In genomic region chr5:171979606-171980005, GRCh38 we compare ENCODE assay signal across 26 cellular contexts. TPM values are rescaled to one million over a fixed set of nuclear protein-coding genes. Genes with fewer than 3 reads are reported as not detected.
DNase-seq lines count a peak whose midpoint lies in the region; ATAC-seq, FAIRE-seq and TF ChIP-seq lines count a peak whose summit lies in the region.
"Had no signal": no experiment of that assay in that cellular context is flagged by ENCODE, and none has a peak within 500 bp of the region (broad histone marks: within the 10 kb centered on the region; RNA-seq: fewer than 3 reads in every experiment).

No MANE protein-coding gene starts in this region.

- no peak for FAIRE-seq in bronchial epithelial cell (lab: Jason Lieb, UNC)
- FAIRE-seq: GM19239 had no signal

- H3K27me3 ChIP-seq in breast epithelium, result no peaks in the 10 kb centered on the region
- H3K27me3 ChIP-seq in bronchial epithelial cell (ENCODE audit: control insufficient read depth, insufficient read depth, low read length), result no peaks in the 10 kb centered on the region
- H3K27me3 ChIP-seq: SJSA1 had no signal

- POLR2A ChIA-PET in MCF 10A (lab: Yijun Ruan, JAX) (interaction anchor here (0.6 to 0.9 kb wide), 2 partner anchors 27 to 32 kb away, joined by 3 read pairs; partner anchors contain the start of gene FBXW11), RWPE1 (lab: Yijun Ruan, JAX; ENCODE audit: low non-redundant PET) (no interaction called here)

- peaks cover 29% of the 10 kb centered on the region for H3K4me1 Mint-ChIP-seq in MCF 10A (ENCODE audit: insufficient read depth, unreplicated experiment)
- H3K4me1 Mint-ChIP-seq in progenitor cell of endocrine pancreas (ENCODE audit: low read depth), result peaks cover 17% of the 10 kb centered on the region

- H3K36me3 Mint-ChIP-seq in MCF 10A (ENCODE audit: insufficient read depth, unreplicated experiment), result peaks cover 8% of the 10 kb centered on the region
- peaks cover 24% of the 10 kb centered on the region for H3K36me3 Mint-ChIP-seq in progenitor cell of endocrine pancreas (ENCODE audit: insufficient read depth)

- TF ChIP-seq CTCF in MCF 10A (IDR thresholded peaks at IDR 0.05; ENCODE audit: unreplicated experiment) (no peak), breast epithelium (IDR thresholded peaks at IDR 0.05) (no peak), bronchial epithelial cell (IDR thresholded peaks at IDR 0.05; ENCODE audit: insufficient read depth, low read length, severe bottlenecking) (no peak), progenitor cell of endocrine pancreas (IDR thresholded peaks at IDR 0.05; ENCODE audit: unreplicated experiment) (no peak), RWPE1 (conservative IDR thresholded peaks at IDR 0.05; ENCODE audit: low read depth) (no peak)

- H3K4me3 ChIP-seq in breast epithelium (no peak overlapping the region), bronchial epithelial cell (ENCODE audit: low read depth, low read length) (no peak overlapping the region)
- H3K4me3 ChIP-seq: HAP-1, SJSA1 had no signal

- peaks cover 6 to 27% of the 10 kb centered on the region in 2 donors for H3K9me3 ChIP-seq in breast epithelium

- CTCF ChIA-PET in MCF 10A (lab: Yijun Ruan, JAX), result interaction anchor here (0.7 kb wide), 1 partner anchor 322 kb away, joined by 3 read pairs; no protein-coding TSS in a partner anchor
- CTCF ChIA-PET in RWPE1 (lab: Yijun Ruan, JAX), result no interaction called here

- ATAC-seq in HG03175 (IDR thresholded peaks at IDR 0.05; ENCODE audit: unreplicated experiment), result no peak
- ATAC-seq: PC-3 had no signal

- H3K9me3 Mint-ChIP-seq in MCF 10A (ENCODE audit: unreplicated experiment) (peaks cover 15% of the 10 kb centered on the region), progenitor cell of endocrine pancreas (ENCODE audit: low read depth) (peaks cover 14% of the 10 kb centered on the region)

- no peaks in the 10 kb centered on the region for H3K4me1 ChIP-seq in breast epithelium

- no peak for TF ChIP-seq POLR2A in breast epithelium (IDR thresholded peaks at IDR 0.05)

- TF ChIP-seq RAD21 in Ishikawa (IDR thresholded peaks at IDR 0.05; ENCODE audit: low read depth), result no peak

- H3K27ac ChIP-seq in breast epithelium (no peak overlapping the region), RWPE1 (no peak overlapping the region)
- H3K27ac ChIP-seq: 22Rv1, KMS-11, SJSA1 had no signal

- H3K4me3 Mint-ChIP-seq in MCF 10A (ENCODE audit: unreplicated experiment) (no peak overlapping the region), progenitor cell of endocrine pancreas (ENCODE audit: low read depth) (no peak overlapping the region)

- no peak for DNase-seq in MCF 10A (ENCODE audit: unreplicated experiment)
- no peak for DNase-seq in breast epithelium (ENCODE audit: low spot score in 2 of 2)
- peak; percentile 21 for DNase-seq in bronchial epithelial cell (ENCODE audit: low read depth)
- no peak for DNase-seq in progenitor cell of endocrine pancreas (ENCODE audit: low spot score, unreplicated experiment)
- no peak for DNase-seq in T-helper 9 cell
- DNase-seq in RWPE1 (ENCODE audit: low spot score), result no peak
- DNase-seq: ACHN; DMS153; DND-41; NCI-H1048; NCI-H1417; NCI-H1694; NCI-H2029 treated with DMSO at 0.1 percent for 48 hours; NCI-H446 treated with DMSO at 0.1 percent for 48 hours; NCI-H526; NCI-H82; NK-92 treated with Interleukin-12 subunit alpha and Interleukin-12 subunit beta, amount 100 ng/mL, for 24 hours; PC-3; Right ventricle myocardium superior had no signal

- intact Hi-C loops in MCF 10A (cut with micrococcal nuclease) (no loop called here), breast epithelium (cut with DNase I; ENCODE audit: low total_unique reads) (no loop called here)

- H3K27ac Mint-ChIP-seq in MCF 10A (ENCODE audit: low read depth, unreplicated experiment) (peak overlapping the region; percentile 31), progenitor cell of endocrine pancreas (peak overlapping the region; percentile 56)

- no TSS peak for BruUV-seq in MCF 10A (replicated peaks; lab: Mats Ljungman, UMichigan)

- no peaks in the 10 kb centered on the region for H3K36me3 ChIP-seq in breast epithelium
- no peaks in the 10 kb centered on the region for H3K36me3 ChIP-seq in bronchial epithelial cell (ENCODE audit: control insufficient read depth, insufficient read depth, low read length)
- H3K36me3 ChIP-seq: HAP-1 had no signal

- H3K27me3 Mint-ChIP-seq in MCF 10A (ENCODE audit: insufficient read depth, unreplicated experiment), result no peaks in the 10 kb centered on the region
- no peaks in the 10 kb centered on the region for H3K27me3 Mint-ChIP-seq in progenitor cell of endocrine pancreas

- no peak for TF ChIP-seq EP300 in Ishikawa (IDR thresholded peaks at IDR 0.05; ENCODE audit: borderline replicate concordance)

TF ChIP-seq in Ishikawa, 13 proteins besides CTCF, POLR2A, EP300 and RAD21:
- TF ChIP-seq USF1 (IDR thresholded peaks at IDR 0.05), result peak; percentile 13; the same call in 1 of the 2 replicates
- TF ChIP-seq REST (IDR thresholded peaks at IDR 0.05; ENCODE audit: low read depth), result no peak
- no peak for TF ChIP-seq CREB1 (IDR thresholded peaks at IDR 0.05; ENCODE audit: low read depth)
- no peak for TF ChIP-seq NFIC (IDR thresholded peaks at IDR 0.05)
- TF ChIP-seq FOXM1 (IDR thresholded peaks at IDR 0.05; ENCODE audit: borderline replicate concordance, low read depth), result no peak

RNA-seq across cellular contexts. Expression of gene FBXW11, which starts 26.8 kb away (rescaled TPM):
- total RNA-seq in MCF 10A (2022) (64.7 and 82.7 TPM in 2 replicates), breast epithelium (10 to 100 TPM; 60.3 to 81.5 (median 64.0) TPM), bronchial epithelial cell (64.9 and 71.6 TPM in 2 replicates), progenitor cell of endocrine pancreas (61.2 and 63.5 TPM in 2 replicates)
